In the genomic region with DNA sequence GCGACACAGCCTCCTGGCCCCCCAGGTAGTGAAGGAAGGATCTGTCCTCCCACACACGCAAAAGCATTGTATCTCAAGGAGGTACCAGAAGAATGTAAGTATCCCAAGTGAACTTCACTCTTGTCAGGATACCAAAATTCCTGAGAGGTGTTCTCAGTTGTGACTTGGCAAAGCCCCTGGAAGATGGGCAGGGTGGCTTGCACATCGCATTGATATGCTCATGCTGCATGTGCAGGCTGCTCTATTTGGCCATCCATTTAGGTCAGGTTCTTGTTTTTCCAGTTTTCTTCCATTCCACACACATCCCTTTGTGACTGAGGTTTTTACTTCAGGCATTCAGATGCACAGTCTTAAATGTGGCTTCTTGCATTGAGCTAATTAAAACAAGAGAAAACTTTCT, we compare ENCODE assay signal across 20 cellular contexts.
"Had no signal": no experiment of that assay in that cellular context is flagged by ENCODE, and none has a peak within 500 bp of the region (broad histone marks: within the 10 kb centered on the region; RNA-seq: fewer than 3 reads in every experiment).

No MANE protein-coding gene starts in this region.

- H3K27me3 ChIP-seq: cardiac muscle cell, pancreas, testis had no signal

- H3K27me3 Mint-ChIP-seq: dendritic cell treated with granulocyte-macrophage colony-stimulating factor and Interleukin-4, amounts not matched to agents 40 ng/mL and 50 ng/mL, for 4 days had no signal

- H3K36me3 Mint-ChIP-seq: activated naive CD4-positive, alpha-beta T cell treated with anti-CD3 and anti-CD28 coated beads, Interleukin-2, amount 50 U/mL, for 72 hours; memory B cell; naive thymus-derived CD8-positive, alpha-beta T cell; stimulated activated effector memory CD8-positive, alpha-beta T cell treated with anti-CD3 and anti-CD28 coated beads, Interleukin-12 subunit alpha, Interleukin-12 subunit beta, amount 100 ng/mL, for 72 hours had no signal

- H3K27ac Mint-ChIP-seq: activated CD4-positive, alpha-beta T cell treated with anti-CD3 and anti-CD28 coated beads, Interleukin-2, amount 10 ng/mL, durations not matched to agents 24 days and 14 days; activated naive CD4-positive, alpha-beta T cell treated with anti-CD3 and anti-CD28 coated beads, Interleukin-2, amount 50 U/mL, for 72 hours; activated T-cell treated with anti-CD3 and anti-CD28 coated beads, Interleukin-2, amount 50 U/mL, for 72 hours; dendritic cell treated with granulocyte-macrophage colony-stimulating factor and Interleukin-4, amounts not matched to agents 40 ng/mL and 50 ng/mL, for 4 days; memory B cell; stimulated activated effector memory CD8-positive, alpha-beta T cell treated with anti-CD3 and anti-CD28 coated beads, Interleukin-12 subunit alpha, Interleukin-12 subunit beta, amount 100 ng/mL, for 72 hours; T-helper 1 cell treated with Interleukin-12 subunit alpha and Interleukin-12 subunit beta and Interleukin-4 antibody, amounts not matched to agents 30 μg/mL and 1 μg/mL, for 36 hours had no signal

- H3K4me1 Mint-ChIP-seq: activated CD4-positive, alpha-beta T cell treated with anti-CD3 and anti-CD28 coated beads, Interleukin-2, amount 10 ng/mL, durations not matched to agents 24 days and 14 days; memory B cell; stimulated activated effector memory CD8-positive, alpha-beta T cell treated with anti-CD3 and anti-CD28 coated beads, Interleukin-12 subunit alpha, Interleukin-12 subunit beta, amount 100 ng/mL, for 72 hours had no signal

- H3K4me3 Mint-ChIP-seq: activated CD4-positive, alpha-beta T cell treated with anti-CD3 and anti-CD28 coated beads, Interleukin-2, amount 10 ng/mL, durations not matched to agents 24 days and 14 days; activated T-cell treated with anti-CD3 and anti-CD28 coated beads, Interleukin-2, amount 50 U/mL, for 72 hours; dendritic cell treated with granulocyte-macrophage colony-stimulating factor and Interleukin-4, amounts not matched to agents 40 ng/mL and 50 ng/mL, for 4 days; memory B cell; naive thymus-derived CD8-positive, alpha-beta T cell; stimulated activated effector memory CD8-positive, alpha-beta T cell treated with anti-CD3 and anti-CD28 coated beads, Interleukin-12 subunit alpha, Interleukin-12 subunit beta, amount 100 ng/mL, for 72 hours; T-helper 1 cell treated with Interleukin-12 subunit alpha and Interleukin-12 subunit beta and Interleukin-4 antibody, amounts not matched to agents 30 μg/mL and 1 μg/mL, for 36 hours had no signal

- ATAC-seq: activated naive CD4-positive, alpha-beta T cell treated with anti-CD3 and anti-CD28 coated beads, Interleukin-2, amount 50 U/mL, for 72 hours; activated T-cell treated with anti-CD3 and anti-CD28 coated beads, Interleukin-2, amount 50 U/mL, for 72 hours; naive thymus-derived CD8-positive, alpha-beta T cell; pancreas; sciatic nerve; stimulated activated effector memory CD8-positive, alpha-beta T cell treated with anti-CD3 and anti-CD28 coated beads, Interleukin-12 subunit alpha, Interleukin-12 subunit beta, amount 100 ng/mL, for 72 hours had no signal

- H3K9me3 ChIP-seq: left ventricle myocardium inferior, pancreas, testis had no signal

- H3K36me3 ChIP-seq: cardiac muscle cell, left ventricle myocardium inferior, pancreas had no signal

- H3K4me3 ChIP-seq: cardiac muscle cell, left ventricle myocardium inferior, pancreas, testis had no signal

- FAIRE-seq: endothelial cell of umbilical vein, kidney, pancreas had no signal

- H3K9me3 Mint-ChIP-seq: activated T-cell treated with anti-CD3 and anti-CD28 coated beads, Interleukin-2, amount 50 U/mL, for 72 hours; dendritic cell treated with granulocyte-macrophage colony-stimulating factor and Interleukin-4, amounts not matched to agents 40 ng/mL and 50 ng/mL, for 4 days; memory B cell; naive thymus-derived CD8-positive, alpha-beta T cell; stimulated activated effector memory CD8-positive, alpha-beta T cell treated with anti-CD3 and anti-CD28 coated beads, Interleukin-12 subunit alpha, Interleukin-12 subunit beta, amount 100 ng/mL, for 72 hours; T-helper 1 cell treated with Interleukin-12 subunit alpha and Interleukin-12 subunit beta and Interleukin-4 antibody, amounts not matched to agents 30 μg/mL and 1 μg/mL, for 36 hours had no signal

- H3K27ac ChIP-seq: cardiac muscle cell, left ventricle myocardium inferior, pancreas, testis had no signal

- DNase-seq: activated CD4-positive, alpha-beta T cell treated with anti-CD3 and anti-CD28 coated beads, Interleukin-2, amount 10 ng/mL, durations not matched to agents 24 days and 14 days; activated effector memory CD4-positive, alpha-beta T cell treated with anti-CD3 and anti-CD28 coated beads, Interleukin-2, amount 50 U/mL, for 16 hours; activated T-cell treated with anti-CD3 and anti-CD28 coated beads, Interleukin-2, amount 50 U/mL, for 72 hours; effector CD8-positive, alpha-beta T cell; foreskin melanocyte; hypothalamus; kidney; left ventricle myocardium inferior; naive thymus-derived CD8-positive, alpha-beta T cell; pancreas; stimulated activated CD4-positive, alpha-beta T cell treated with anti-CD3 and anti-CD28 coated beads, Interleukin-4, amount 100 ng/mL, for 24 hours; testis had no signal

- H3K4me1 ChIP-seq: left ventricle myocardium inferior, pancreas, testis had no signal
